ENCODE assay signal across 20 cellular contexts in the genomic region with DNA sequence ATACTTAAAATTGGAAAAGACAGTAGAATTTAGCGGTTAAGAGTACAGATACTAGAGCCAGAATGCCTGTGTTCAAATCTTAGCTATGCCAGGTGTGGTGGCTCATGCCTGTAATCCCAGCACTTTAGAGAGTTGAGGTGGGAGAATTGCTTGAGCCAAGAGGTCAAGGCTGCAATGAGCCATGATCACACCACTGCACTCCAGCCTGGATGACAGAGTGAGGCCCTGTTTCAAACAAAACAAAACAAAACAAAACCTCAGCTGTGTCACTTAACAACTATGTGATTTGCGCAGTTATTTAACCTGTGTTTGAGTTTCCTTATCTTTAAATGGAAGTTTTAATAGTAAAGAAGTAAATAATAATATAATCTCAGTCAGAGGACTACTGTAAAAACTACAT.
A peak's percentile ranks its signal among the peaks of the same experiment; 100 is the strongest.
DNase-seq lines count a peak whose midpoint lies in the region; ATAC-seq, FAIRE-seq and TF ChIP-seq lines count a peak whose summit lies in the region.
"Had no signal": no experiment of that assay in that cellular context is flagged by ENCODE, and none has a peak within 500 bp of the region (broad histone marks: within the 10 kb centered on the region; RNA-seq: fewer than 3 reads in every experiment).

No MANE protein-coding gene starts in this region.

- FAIRE-seq in GM12892 (lab: Jason Lieb, UNC): peak; percentile 46

- no peak overlapping the region for H3K4me3 ChIP-seq in adrenal gland
- no peak overlapping the region for H3K4me3 ChIP-seq in fibroblast of villous mesenchyme (ENCODE audit: low read depth, low read length)

- H3K27me3 ChIP-seq in adrenal gland: no peaks in the 10 kb centered on the region
- H3K27me3 ChIP-seq: BE2C had no signal

- no peak for DNase-seq in GM12892 (ENCODE audit: insufficient read length)
- DNase-seq in adrenal gland: peak in 4 of 7 donors; percentile 18 to 39 (median 29)
- peak; percentile 17 for DNase-seq in fibroblast of villous mesenchyme (ENCODE audit: low read depth)
- peak; percentile 4 for DNase-seq in non-pigmented ciliary epithelial cell (ENCODE audit: low read depth)
- DNase-seq in NCI-H2107 treated with DMSO at 0.1 percent for 48 hours (lab: John Stamatoyannopoulos, UW; ENCODE audit: unreplicated experiment): no peak
- no peak for DNase-seq in NCI-H748 (lab: John Stamatoyannopoulos, UW; ENCODE audit: unreplicated experiment)
- DNase-seq: BE2C, DMS79 treated with DMSO at 0.1 percent for 48 hours, KG1, MV-4-11, NCI-H1105 treated with DMSO at 0.1 percent for 48 hours, NCI-H2029 treated with DMSO at 0.1 percent for 48 hours, NCI-H2171, NCI-H345, NCI-H524, NCI-H82 had no signal

- TF ChIP-seq POLR2A in GM12892 (IDR thresholded peaks at IDR 0.05; ENCODE audit: low read depth, low read length) (no peak), adrenal gland (IDR thresholded peaks at IDR 0.05) (no peak)

- H3K4me1 ChIP-seq in adrenal gland (replicated peaks in 1 of 2): peaks cover 0 to 11% of the 10 kb centered on the region in 2 donors
- H3K4me1 ChIP-seq: BE2C had no signal

- H3K27ac ChIP-seq in adrenal gland: no peak overlapping the region
- H3K27ac ChIP-seq: HL-60 had no signal

- no peak for ATAC-seq in GM18498 (IDR thresholded peaks at IDR 0.05; ENCODE audit: unreplicated experiment)
- ATAC-seq: Panc1, SK-N-SH treated with all-trans-retinoic acid at 6 μM for 48 hours had no signal

- TF ChIP-seq CTCF in adrenal gland (IDR thresholded peaks at IDR 0.05) (no peak), fibroblast of villous mesenchyme (IDR thresholded peaks at IDR 0.05; ENCODE audit: insufficient read depth, low read depth, low read length) (no peak)

- intact Hi-C loops in adrenal gland (cut with DNase I): no loop called here

- H3K9me3 ChIP-seq in adrenal gland (replicated peaks in 1 of 3): no peaks in the 10 kb centered on the region
- H3K9me3 ChIP-seq: BE2C had no signal

- peaks cover 0 to 49% of the 10 kb centered on the region in 2 donors for H3K36me3 ChIP-seq in adrenal gland (replicated peaks in 1 of 2)

- 85 to 91% (median 87%) methylated on average over 2 of the region's 2 CpGs for WGBS in adrenal gland, 4 donors

Comparison
In these comparisons a context has a peak if more than half of its experiments do, and no peak if none do; other contexts are left out.
1. DNase-seq: peak in adrenal gland (4 of 7), fibroblast of villous mesenchyme (single experiment) and non-pigmented ciliary epithelial cell (single experiment); none in GM12892 (single experiment), NCI-H2107 treated with DMSO at 0.1 percent for 48 hours (single experiment) and NCI-H748 (single experiment).